Comparison of ENCODE assay signal across 12 cellular contexts in the genomic region with DNA sequence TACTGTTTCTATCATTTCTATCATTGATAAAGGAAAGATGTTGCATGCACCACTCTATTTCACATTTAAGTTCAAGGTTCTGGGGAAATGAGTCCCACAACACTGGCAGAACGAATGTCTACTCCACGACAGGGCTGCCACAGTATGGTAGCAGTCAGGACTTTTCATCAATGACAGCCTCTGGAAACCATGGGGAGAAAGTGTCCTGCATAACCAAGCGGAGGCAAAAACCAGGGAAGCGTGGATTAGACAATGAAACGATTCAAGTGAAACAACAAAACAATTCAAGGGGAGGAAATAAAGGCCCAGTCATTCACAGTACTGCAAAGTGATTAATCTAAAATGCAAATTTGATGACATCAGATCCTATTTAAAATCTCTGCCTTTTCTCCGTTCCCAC.
"Had no signal": no experiment of that assay in that cellular context is flagged by ENCODE, and none has a peak within 500 bp of the region (broad histone marks: within the 10 kb centered on the region; RNA-seq: fewer than 3 reads in every experiment).

No MANE protein-coding gene starts in this region.

- DNase-seq: activated CD4-positive, alpha-beta T cell treated with anti-CD3 and anti-CD28 coated beads, Interleukin-2, amount 50 U/mL, for 4 hours; activated naive CD4-positive, alpha-beta T cell; activated naive CD8-positive, alpha-beta T cell treated with anti-CD3 and anti-CD28 coated beads for 36 hours; activated T-cell treated with anti-CD3 and anti-CD28 coated beads for 4 hours; amniotic stem cell; body of pancreas; central memory CD4-positive, alpha-beta T cell; effector CD4-positive, alpha-beta T cell; kidney; left lung; spleen; stimulated activated naive CD8-positive, alpha-beta T cell treated with anti-CD3 and anti-CD28 coated beads, Interleukin-15, Interleukin-2, amounts not matched to agents 100 U/mL and 50 U/mL, for 24 hours had no signal
